In the genomic region with DNA sequence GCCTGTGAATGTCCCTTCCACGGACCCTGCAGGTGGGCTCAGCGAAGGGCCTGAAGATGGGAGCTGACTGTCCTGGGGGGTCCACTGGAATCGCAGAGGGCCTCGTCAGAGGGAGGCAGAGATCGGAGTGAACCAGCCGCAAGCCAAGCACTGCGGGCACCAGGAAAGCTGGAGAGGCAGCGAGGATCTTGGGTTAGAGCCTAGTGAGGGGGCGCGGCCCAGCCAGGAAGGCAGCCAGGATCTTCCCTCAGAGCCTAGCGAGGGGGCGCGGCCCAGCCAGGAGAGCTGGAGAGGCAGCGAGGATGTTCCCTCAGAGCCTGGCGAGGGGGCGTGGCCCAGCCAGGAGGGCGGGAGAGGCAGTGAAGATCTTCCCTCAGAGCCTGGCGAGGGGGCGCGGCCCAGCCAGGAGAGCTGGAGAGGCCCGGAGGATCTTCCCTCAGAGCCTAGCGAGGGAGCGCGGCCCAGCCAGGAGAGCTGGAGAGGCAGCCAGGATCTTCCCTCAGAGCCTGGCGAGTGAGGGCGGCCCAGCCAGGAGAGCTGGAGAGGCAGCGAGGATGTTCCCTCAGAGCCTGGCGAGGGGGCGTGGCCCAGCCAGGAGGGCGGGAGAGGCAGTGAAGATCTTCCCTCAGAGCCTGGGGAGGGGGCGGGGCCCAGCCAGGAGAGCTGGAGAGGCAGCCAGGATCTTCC, we compare ENCODE assay signal across 8 cellular contexts.
DNase-seq lines count a peak whose midpoint lies in the region; ATAC-seq, FAIRE-seq and TF ChIP-seq lines count a peak whose summit lies in the region.
"Not testable (repeated sequence)": the region's sequence is repeated elsewhere in the genome, so short reads cannot be mapped to it uniquely, and the experiment has no call there.

No MANE protein-coding gene starts in this region.

- POLR2A ChIA-PET in PC-3 (lab: Charles Lee; ENCODE audit: unreplicated experiment): not testable (repeated sequence)

- not testable (repeated sequence) for TF ChIP-seq POLR2A in uterus (IDR thresholded peaks at IDR 0.05)

- H3K4me3 ChIP-seq in MM.1S (ENCODE audit: low read length) (peak overlapping the region; percentile 43; the same call in 1 of the 2 replicates), PC-3 (ENCODE audit: low read length) (peak overlapping the region; percentile 69), kidney (ENCODE audit: low read length in 2 of 2) (peak overlapping the region in 1 of 2 donors; percentile 63), trophoblast cell (ENCODE audit: low read depth, low read length) (peak overlapping the region; percentile 69), uterus (peak overlapping the region; percentile 33 to 51)

- not testable (repeated sequence) for H3K79me2 ChIP-seq in MM.1S (ENCODE audit: low read length); PC-3 (ENCODE audit: low read length); trophoblast cell (ENCODE audit: control insufficient read depth, insufficient read depth, low read length, poor library complexity)

- H3K9me3 Mint-ChIP-seq in activated naive CD4-positive, alpha-beta T cell treated with anti-CD3 and anti-CD28 coated beads for 36 hours; endothelial cell (ENCODE audit: unreplicated experiment): not testable (repeated sequence)

- H4K20me1 ChIP-seq in MM.1S (ENCODE audit: insufficient read depth, low read length); PC-3 (ENCODE audit: low read length): not testable (repeated sequence)

- H3F3A ChIP-seq in MM.1S (ENCODE audit: insufficient read depth, low read length); PC-3 (ENCODE audit: low read length, unreplicated experiment): not testable (repeated sequence)

- peak overlapping the region; percentile 34 for H4K8ac ChIP-seq in trophoblast cell (ENCODE audit: low read depth, low read length)

- peak overlapping the region; percentile 4 for H4K12ac ChIP-seq in trophoblast cell (ENCODE audit: low read depth, low read length)

- CTCF ChIA-PET in PC-3 (lab: Charles Lee): interaction anchor here (0.5 to 0.8 kb wide), 3 partner anchors 114 to 1011 kb away, joined by 3 to 5 read pairs (median 3); no protein-coding TSS in a partner anchor
- CTCF ChIA-PET in activated naive CD4-positive, alpha-beta T cell treated with anti-CD3 and anti-CD28 coated beads for 36 hours (lab: Charles Lee): interaction anchor here (1.4 to 2.1 kb wide), 2 partner anchors 25 to 26 kb away, joined by 5 read pairs; no protein-coding TSS in a partner anchor

- H3K4me1 Mint-ChIP-seq in activated naive CD4-positive, alpha-beta T cell treated with anti-CD3 and anti-CD28 coated beads for 36 hours (ENCODE audit: low read depth): not testable (repeated sequence)
- peaks cover 16% of the 10 kb centered on the region for H3K4me1 Mint-ChIP-seq in endothelial cell (ENCODE audit: unreplicated experiment)

- H3K23ac ChIP-seq in trophoblast cell (ENCODE audit: low read length): not testable (repeated sequence)

- H2AFZ ChIP-seq in MM.1S (ENCODE audit: low read length): 0 out of 2 replicates have a peak overlapping the region, but pooled peaks have one; percentile 51
- H2AFZ ChIP-seq in PC-3 (ENCODE audit: low read length): peak overlapping the region; percentile 94
- H2AFZ ChIP-seq in trophoblast cell (ENCODE audit: insufficient read depth, low read length, poor library complexity): peak overlapping the region; percentile 27

- ATAC-seq in PC-3: peak; percentile 59

- not testable (repeated sequence) for H3K79me1 ChIP-seq in trophoblast cell (ENCODE audit: low read length)

- peaks cover 40% of the 10 kb centered on the region for H3K27me3 Mint-ChIP-seq in activated naive CD4-positive, alpha-beta T cell treated with anti-CD3 and anti-CD28 coated beads for 36 hours (ENCODE audit: low read depth)
- not testable (repeated sequence) for H3K27me3 Mint-ChIP-seq in endothelial cell (ENCODE audit: unreplicated experiment)

- not testable (repeated sequence) for H2BK5ac ChIP-seq in trophoblast cell (ENCODE audit: low read depth, low read length, poor library complexity)

- not testable (repeated sequence) for H3K9me3 ChIP-seq in MM.1S (replicated peaks; ENCODE audit: insufficient read depth, low read length); PC-3 (ENCODE audit: low read length); kidney (ENCODE audit: control insufficient read depth in 1 of 2, low read length in 2 of 2); trophoblast cell (ENCODE audit: insufficient read depth, low read depth, low read length); uterus

- DNase-seq in ELR (ENCODE audit: low read depth): peak; percentile 52
- not testable (repeated sequence) for DNase-seq in MM.1S; activated naive CD4-positive, alpha-beta T cell treated with anti-CD3 and anti-CD28 coated beads for 36 hours; endothelial cell (ENCODE audit: low spot score)
- DNase-seq in PC-3: peak; percentile 64
- peak; percentile 88 for DNase-seq in kidney
- DNase-seq in trophoblast cell: peak; percentile 85 to 91
- peak; percentile 74 to 77 for DNase-seq in uterus

- H3K9ac ChIP-seq in MM.1S (ENCODE audit: low read length); kidney (ENCODE audit: low read length in 2 of 2); trophoblast cell (ENCODE audit: low read length): not testable (repeated sequence)
- 0 out of 2 replicates have a peak overlapping the region, but pooled peaks have one; percentile 1 for H3K9ac ChIP-seq in PC-3 (ENCODE audit: low read length)

- H3K27ac ChIP-seq in MM.1S (ENCODE audit: low read length); PC-3 (ENCODE audit: low read length): not testable (repeated sequence)
- peak overlapping the region in 1 of 2 donors; percentile 26 for H3K27ac ChIP-seq in kidney (ENCODE audit: low read depth in 2 of 2, low read length in 2 of 2)
- H3K27ac ChIP-seq in trophoblast cell (ENCODE audit: low read depth, low read length): peak overlapping the region; percentile 71
- peak overlapping the region; percentile 79 to 90 for H3K27ac ChIP-seq in uterus

- peak overlapping the region; percentile 31 for H4K91ac ChIP-seq in trophoblast cell (ENCODE audit: low read depth, low read length)

- not testable (repeated sequence) for H2BK120ac ChIP-seq in trophoblast cell (ENCODE audit: insufficient read depth, low read length, poor library complexity)

- H3K9me2 ChIP-seq in MM.1S (replicated peaks; ENCODE audit: insufficient read depth, low read length); PC-3 (replicated peaks; ENCODE audit: low read length): not testable (repeated sequence)

- not testable (repeated sequence) for H2BK12ac ChIP-seq in trophoblast cell (ENCODE audit: low read length)

- FAIRE-seq in kidney (lab: Jason Lieb, UNC): not testable (repeated sequence)

- H3K4ac ChIP-seq in trophoblast cell (ENCODE audit: low read depth, low read length): not testable (repeated sequence)

- H3K14ac ChIP-seq in trophoblast cell (ENCODE audit: low read length): peak overlapping the region; percentile 0

- BruUV-seq in PC-3 (replicated peaks; lab: Mats Ljungman, UMichigan): not testable (repeated sequence)

- H3K4me1 ChIP-seq in MM.1S (ENCODE audit: low read length); kidney (ENCODE audit: control insufficient read depth in 1 of 2, insufficient read depth in 1 of 2, low read depth in 1 of 2, low read length in 2 of 2); trophoblast cell (ENCODE audit: control insufficient read depth in 1 of 2, insufficient read depth in 2 of 2, low read length in 2 of 2); uterus: not testable (repeated sequence)
- peaks cover 13% of the 10 kb centered on the region for H3K4me1 ChIP-seq in PC-3 (ENCODE audit: insufficient read depth, low read length)

- H3K4me2 ChIP-seq in MM.1S (ENCODE audit: low read depth, low read length) (peak overlapping the region; percentile 55), PC-3 (ENCODE audit: low read length) (peak overlapping the region; percentile 91), trophoblast cell (ENCODE audit: low read length) (peak overlapping the region; percentile 64)

- WGBS in trophoblast cell (ENCODE audit: extremely low coverage, insufficient coverage, insufficient read length): no CpG with 5 or more reads among the region's 31 CpGs

- H3K36me3 ChIP-seq in MM.1S (replicated peaks; ENCODE audit: insufficient read depth, low read length); PC-3 (ENCODE audit: low read depth, low read length); kidney (ENCODE audit: control insufficient read depth in 1 of 2, insufficient read depth in 2 of 2, low read length in 2 of 2); trophoblast cell (ENCODE audit: control insufficient read depth in 1 of 2, insufficient read depth in 2 of 2, low read length in 2 of 2); uterus: not testable (repeated sequence)

- H3K36me3 Mint-ChIP-seq in activated naive CD4-positive, alpha-beta T cell treated with anti-CD3 and anti-CD28 coated beads for 36 hours (ENCODE audit: low read depth); endothelial cell (ENCODE audit: low read depth, unreplicated experiment): not testable (repeated sequence)

- H3K27me3 ChIP-seq in MM.1S (replicated peaks; ENCODE audit: insufficient read depth, low read length); PC-3 (ENCODE audit: low read length); trophoblast cell (ENCODE audit: insufficient read depth, low read length); uterus: not testable (repeated sequence)

- TF ChIP-seq CTCF in MM.1S (IDR thresholded peaks at IDR 0.05; ENCODE audit: low read length); PC-3 (conservative IDR thresholded peaks at IDR 0.05; ENCODE audit: low read depth, low read length); endothelial cell (IDR thresholded peaks at IDR 0.05; ENCODE audit: unreplicated experiment); kidney (IDR thresholded peaks at IDR 0.05; ENCODE audit: borderline replicate concordance, extremely low read depth, insufficient read depth); uterus (IDR thresholded peaks at IDR 0.05): not testable (repeated sequence)

- peak overlapping the region; percentile 0 for H3K18ac ChIP-seq in trophoblast cell (ENCODE audit: low read length)

- H3K27ac Mint-ChIP-seq in activated naive CD4-positive, alpha-beta T cell treated with anti-CD3 and anti-CD28 coated beads for 36 hours: not testable (repeated sequence)
- H3K27ac Mint-ChIP-seq in endothelial cell (ENCODE audit: unreplicated experiment): peak overlapping the region; percentile 9

- intact Hi-C loops in PC-3 (cut with micrococcal nuclease): loop anchor here (2.0 kb wide), 1 partner anchor 63 kb away; a partner anchor contains a TSS
- intact Hi-C loops in activated naive CD4-positive, alpha-beta T cell treated with anti-CD3 and anti-CD28 coated beads for 36 hours (cut with micrococcal nuclease); kidney (cut with DNase I); uterus (cut with DNase I; ENCODE audit: low total_unique reads): not testable (repeated sequence)

- not testable (repeated sequence) for H2AK5ac ChIP-seq in trophoblast cell (ENCODE audit: low read length)

- H3K4me3 Mint-ChIP-seq in activated naive CD4-positive, alpha-beta T cell treated with anti-CD3 and anti-CD28 coated beads for 36 hours: peak overlapping the region; percentile 69
- peak overlapping the region; percentile 83 for H3K4me3 Mint-ChIP-seq in endothelial cell (ENCODE audit: unreplicated experiment)

Comparison
In these comparisons a context has a peak if more than half of its experiments do, and no peak if none do; other contexts are left out.
1. H2AFZ ChIP-seq: peak in every context shown above with its lines; median percentile 94 in PC-3; 51 in MM.1S; 27 in trophoblast cell.